ENCODE assay signal across 8 cellular contexts in genomic region chr10:92689663-92690210, GRCh38. TPM values are rescaled to one million over a fixed set of nuclear protein-coding genes. Genes with fewer than 3 reads are reported as not detected.
DNase-seq lines count a peak whose midpoint lies in the region; ATAC-seq and TF ChIP-seq lines count a peak whose summit lies in the region.

Gene HHEX, plus strand, starts transcription at chr10:92689955. Its CDS starts 32 bp downstream, at chr10:92689987.

- H3K4me1 ChIP-seq in OCI-LY3 (ENCODE audit: low read length) (peaks cover 18% of the 10 kb centered on the region), left ventricle myocardium inferior (peaks cover 34% of the 10 kb centered on the region)

- peaks cover 25% of the 10 kb centered on the region for H4K20me1 ChIP-seq in OCI-LY3 (ENCODE audit: insufficient read depth, low read length)

- peak; percentile 60 for ATAC-seq in HG03045 (IDR thresholded peaks at IDR 0.05; ENCODE audit: unreplicated experiment)

- H3K4me3 Mint-ChIP-seq in progenitor cell of endocrine pancreas (ENCODE audit: low read depth): peak within 1 kb of the TSS; percentile 75

- H3K27me3 ChIP-seq in OCI-LY3 (ENCODE audit: low read depth, low read length) (no peaks in the 10 kb centered on the region), left ventricle myocardium inferior (ENCODE audit: low read depth) (peaks cover 75% of the 10 kb centered on the region)

- H3K4me2 ChIP-seq in OCI-LY3 (ENCODE audit: low read length): peak within 1 kb of the TSS; percentile 94

- TF ChIP-seq CTCF in OCI-LY3 (IDR thresholded peaks at IDR 0.05; ENCODE audit: low read depth, low read length): no peak
- no peak for TF ChIP-seq CTCF in left ventricle myocardium inferior (IDR thresholded peaks at IDR 0.05; ENCODE audit: borderline replicate concordance)
- no peak for TF ChIP-seq CTCF in progenitor cell of endocrine pancreas (IDR thresholded peaks at IDR 0.05; ENCODE audit: unreplicated experiment)

- H3K36me3 ChIP-seq in OCI-LY3 (replicated peaks; ENCODE audit: low read depth, low read length): peaks cover 33% of the 10 kb centered on the region
- H3K36me3 ChIP-seq in left ventricle myocardium inferior: peaks cover 3% of the 10 kb centered on the region

- H3K27me3 Mint-ChIP-seq in progenitor cell of endocrine pancreas: peaks cover 2% of the 10 kb centered on the region

- H3K9me3 ChIP-seq in OCI-LY3 (ENCODE audit: insufficient read depth, low read length) (no peaks in the 10 kb centered on the region), left ventricle myocardium inferior (replicated peaks) (peaks cover 13% of the 10 kb centered on the region)

- H3K27ac ChIP-seq in OCI-LY3 (ENCODE audit: low read length): peak within 1 kb of the TSS; percentile 72
- H3K27ac ChIP-seq in left ventricle myocardium inferior (replicated peaks): peak within 1 kb of the TSS; percentile 93

- peak within 1 kb of the TSS; percentile 94 for H3K27ac Mint-ChIP-seq in progenitor cell of endocrine pancreas

- peak within 1 kb of the TSS; percentile 92 for H3K9ac ChIP-seq in OCI-LY3 (ENCODE audit: low read length)

- H2AFZ ChIP-seq in OCI-LY3 (ENCODE audit: low read depth, low read length): no peak within 1 kb of the TSS; the same call in 1 of the 2 replicates

- peaks cover 13% of the 10 kb centered on the region for H3K36me3 Mint-ChIP-seq in progenitor cell of endocrine pancreas (ENCODE audit: insufficient read depth)

- H3K79me2 ChIP-seq in OCI-LY3 (ENCODE audit: low read length): peaks cover 30% of the 10 kb centered on the region

- DNase-seq in activated gamma-delta T cell (lab: John Stamatoyannopoulos, UW): peak; percentile 48
- DNase-seq in activated gamma-delta T cell treated with Interleukin-2 at 50 U/mL for 16 hours: no peak
- peak; percentile 73 for DNase-seq in amniotic epithelial cell (ENCODE audit: low read depth)
- peak; percentile 61 for DNase-seq in left ventricle myocardium inferior
- no peak for DNase-seq in progenitor cell of endocrine pancreas (ENCODE audit: low spot score, unreplicated experiment)
- DNase-seq in stimulated activated naive CD4-positive, alpha-beta T cell (lab: John Stamatoyannopoulos, UW): no peak

- intact Hi-C loops in left ventricle myocardium inferior (cut with micrococcal nuclease): no loop called here

- H3K4me1 Mint-ChIP-seq in progenitor cell of endocrine pancreas (ENCODE audit: low read depth): peaks cover 22% of the 10 kb centered on the region

- H3K4me3 ChIP-seq in OCI-LY3 (ENCODE audit: low read length) (peak within 1 kb of the TSS; percentile 83), left ventricle myocardium inferior (peak within 1 kb of the TSS; percentile 77)

- peaks cover 9% of the 10 kb centered on the region for H3K9me3 Mint-ChIP-seq in progenitor cell of endocrine pancreas (ENCODE audit: low read depth)

RNA-seq across cellular contexts. Expression of gene HHEX, which starts in this region (rescaled TPM):
- total RNA-seq in left ventricle myocardium inferior (2.1 TPM), progenitor cell of endocrine pancreas (39.3 and 46.1 TPM in 2 replicates)

Comparison
In these comparisons a context has a peak if more than half of its experiments do, and no peak if none do; other contexts are left out.
1. RNA of gene HHEX (total RNA-seq): 39.3 to 46.1 TPM in progenitor cell of endocrine pancreas; 2.1 TPM in left ventricle myocardium inferior (single experiment); every median in the first group is over 10 times any median in the second.
2. DNase-seq: peak in activated gamma-delta T cell (single experiment), amniotic epithelial cell (single experiment) and left ventricle myocardium inferior (single experiment); none in activated gamma-delta T cell treated with Interleukin-2 at 50 U/mL for 16 hours (single experiment), progenitor cell of endocrine pancreas (single experiment) and stimulated activated naive CD4-positive, alpha-beta T cell (0 of 6).